ENCODE assay signal across 8 cellular contexts in genomic region chr3:105367406-105368213, GRCh38.
DNase-seq lines count a peak whose midpoint lies in the region; ATAC-seq and TF ChIP-seq lines count a peak whose summit lies in the region.

No MANE protein-coding gene starts in this region.

- H3K9ac ChIP-seq in NT2/D1 (ENCODE audit: insufficient read length, low read depth), result peak overlapping the region; percentile 93
- H3K9ac ChIP-seq in mucosa of rectum (ENCODE audit: low read depth in 1 of 2, low read length in 2 of 2), result peak overlapping the region; percentile 69 to 82

- H3K4me3 ChIP-seq in NT2/D1 (ENCODE audit: insufficient read length, low read depth), result peak overlapping the region; percentile 85
- H3K4me3 ChIP-seq in mucosa of rectum (ENCODE audit: low read length in 2 of 2), result peak overlapping the region; percentile 91 to 95

- ATAC-seq in GM18870 (IDR thresholded peaks at IDR 0.05; ENCODE audit: unreplicated experiment) (peak; percentile 30), HG03139 (IDR thresholded peaks at IDR 0.05; ENCODE audit: unreplicated experiment) (peak; percentile 21)
- ATAC-seq in stimulated activated effector memory CD8-positive, alpha-beta T cell treated with anti-CD3 and anti-CD28 coated beads, Interleukin-12 subunit alpha, Interleukin-12 subunit beta, amount 100 ng/mL, for 72 hours, result peak; percentile 56

- H3K36me3 Mint-ChIP-seq in stimulated activated effector memory CD8-positive, alpha-beta T cell treated with anti-CD3 and anti-CD28 coated beads, Interleukin-12 subunit alpha, Interleukin-12 subunit beta, amount 100 ng/mL, for 72 hours, result peaks cover 15% of the 10 kb centered on the region

- H3K4me1 ChIP-seq in NT2/D1 (ENCODE audit: insufficient read depth, insufficient read length), result no peaks in the 10 kb centered on the region
- peaks cover 22 to 25% of the 10 kb centered on the region in 2 donors for H3K4me1 ChIP-seq in mucosa of rectum (ENCODE audit: control insufficient read depth in 2 of 2, insufficient read depth in 2 of 2, low read length in 2 of 2)

- no peak for TF ChIP-seq POLR2A in erythroblast (IDR thresholded peaks at IDR 0.05; ENCODE audit: low read length)

- no peaks in the 10 kb centered on the region for H3K36me3 ChIP-seq in NT2/D1 (ENCODE audit: insufficient read depth, insufficient read length, low read length)
- no peaks in the 10 kb centered on the region for H3K36me3 ChIP-seq in mucosa of rectum (ENCODE audit: control insufficient read depth in 2 of 2, insufficient read depth in 2 of 2, low read length in 2 of 2)

- DNase-seq in AG09319 (ENCODE audit: extremely low read depth, low read depth), result no peak
- DNase-seq in NT2/D1 (ENCODE audit: low read depth, low spot score), result no peak
- peak; percentile 23 for DNase-seq in activated T-cell treated with anti-CD3 and anti-CD28 coated beads for 4 hours
- peak; percentile 2 to 19 for DNase-seq in erythroblast (lab: John Stamatoyannopoulos, UW)
- peak; percentile 43 to 85 for DNase-seq in stimulated activated effector memory CD8-positive, alpha-beta T cell treated with anti-CD3 and anti-CD28 coated beads, Interleukin-12 subunit alpha, Interleukin-12 subunit beta, amount 100 ng/mL, for 72 hours (ENCODE audit: low spot score in 2 of 2)

- peak; percentile 25 for TF ChIP-seq CTCF in AG09319 (IDR thresholded peaks at IDR 0.05; ENCODE audit: low read depth, low read length)

- peak overlapping the region; percentile 88 to 91 for H3K27ac ChIP-seq in mucosa of rectum (ENCODE audit: low read depth in 2 of 2, low read length in 2 of 2)

- H3K9me3 Mint-ChIP-seq in stimulated activated effector memory CD8-positive, alpha-beta T cell treated with anti-CD3 and anti-CD28 coated beads, Interleukin-12 subunit alpha, Interleukin-12 subunit beta, amount 100 ng/mL, for 72 hours, result no peaks in the 10 kb centered on the region

- no peaks in the 10 kb centered on the region for H3K9me3 ChIP-seq in NT2/D1 (ENCODE audit: insufficient read depth, low read length)
- no peaks in the 10 kb centered on the region for H3K9me3 ChIP-seq in mucosa of rectum (ENCODE audit: control insufficient read depth in 2 of 2, low read length in 2 of 2)

- H3K4me3 Mint-ChIP-seq in stimulated activated effector memory CD8-positive, alpha-beta T cell treated with anti-CD3 and anti-CD28 coated beads, Interleukin-12 subunit alpha, Interleukin-12 subunit beta, amount 100 ng/mL, for 72 hours, result peak overlapping the region; percentile 91

- peaks cover 37% of the 10 kb centered on the region for H3K4me1 Mint-ChIP-seq in stimulated activated effector memory CD8-positive, alpha-beta T cell treated with anti-CD3 and anti-CD28 coated beads, Interleukin-12 subunit alpha, Interleukin-12 subunit beta, amount 100 ng/mL, for 72 hours

- H3K27ac Mint-ChIP-seq in stimulated activated effector memory CD8-positive, alpha-beta T cell treated with anti-CD3 and anti-CD28 coated beads, Interleukin-12 subunit alpha, Interleukin-12 subunit beta, amount 100 ng/mL, for 72 hours, result peak overlapping the region; percentile 99

- peaks cover 36% of the 10 kb centered on the region for H3K27me3 ChIP-seq in NT2/D1 (ENCODE audit: insufficient read depth, insufficient read length)
- peaks cover 3 to 4% of the 10 kb centered on the region in 2 donors for H3K27me3 ChIP-seq in mucosa of rectum (ENCODE audit: control insufficient read depth in 2 of 2, insufficient read depth in 2 of 2, low read length in 2 of 2)

Comparison
In these comparisons a context has a peak if more than half of its experiments do, and no peak if none do; other contexts are left out.
1. DNase-seq: peak in activated T-cell treated with anti-CD3 and anti-CD28 coated beads for 4 hours (single experiment), erythroblast (2 of 2) and stimulated activated effector memory CD8-positive, alpha-beta T cell treated with anti-CD3 and anti-CD28 coated beads, Interleukin-12 subunit alpha, Interleukin-12 subunit beta, amount 100 ng/mL, for 72 hours (2 of 2); none in AG09319 (single experiment) and NT2/D1 (single experiment).
2. Peak in every context shown above with its lines, with median percentiles within 50 percentile points of each other: ATAC-seq.